In genomic region chr22:22061085-22062077, GRCh38 we compare ENCODE assay signal across 1 cellular context.
TF ChIP-seq lines count a peak whose summit lies in the region.

No MANE protein-coding gene starts in this region.

TF ChIP-seq in HEK293, 187 proteins besides CTCF, POLR2A, EP300 and RAD21 (continued from another document):
- TF ChIP-seq PRDM10 (tag by site-specific recombination; IDR thresholded peaks at IDR 0.05) (peak; percentile 31; the same call in 1 of the 2 replicates), KLF17 (tag by site-specific recombination; IDR thresholded peaks at IDR 0.05) (no peak), TSHZ1 (tag by site-specific recombination; IDR thresholded peaks at IDR 0.05; ENCODE audit: borderline replicate concordance) (no peak), SALL2 (tag by site-specific recombination; IDR thresholded peaks at IDR 0.05; ENCODE audit: borderline replicate concordance) (no peak), HOXA7 (CRISPR knock-in tag; IDR thresholded peaks at IDR 0.05; ENCODE audit: borderline replicate concordance) (no peak), ZNF302 (tag by site-specific recombination; IDR thresholded peaks at IDR 0.05; ENCODE audit: low read depth) (no peak), ZNF335 (tag by site-specific recombination; conservative IDR thresholded peaks at IDR 0.05) (no peak)
